Comparison of ENCODE assay signal across 33 cellular contexts in genomic region chr17:70086468-70086867, GRCh38. TPM values are rescaled to one million over a fixed set of nuclear protein-coding genes. Genes with fewer than 3 reads are reported as not detected.
"Had no signal": no experiment of that assay in that cellular context is flagged by ENCODE, and none has a peak within 500 bp of the region (broad histone marks: within the 10 kb centered on the region; RNA-seq: fewer than 3 reads in every experiment).

No MANE protein-coding gene starts in this region.

- H3K4me1 Mint-ChIP-seq: central memory CD8-positive, alpha-beta T cell; naive thymus-derived CD4-positive, alpha-beta T cell had no signal

- H3K27me3 Mint-ChIP-seq: central memory CD8-positive, alpha-beta T cell; dendritic cell treated with granulocyte-macrophage colony-stimulating factor and Interleukin-4, amounts not matched to agents 40 ng/mL and 50 ng/mL, for 4 days had no signal

- H3K27ac Mint-ChIP-seq: dendritic cell treated with granulocyte-macrophage colony-stimulating factor and Interleukin-4, amounts not matched to agents 40 ng/mL and 50 ng/mL, for 4 days; naive thymus-derived CD4-positive, alpha-beta T cell; nephron; neural progenitor cell had no signal

- H3K36me3 Mint-ChIP-seq: naive thymus-derived CD4-positive, alpha-beta T cell; neural progenitor cell had no signal

- H2AFZ ChIP-seq: hepatocyte, neural progenitor cell had no signal

- H3K4me3 Mint-ChIP-seq: central memory CD8-positive, alpha-beta T cell; dendritic cell treated with granulocyte-macrophage colony-stimulating factor and Interleukin-4, amounts not matched to agents 40 ng/mL and 50 ng/mL, for 4 days; naive thymus-derived CD4-positive, alpha-beta T cell; nephron; neural progenitor cell had no signal

- H3K27me3 ChIP-seq: colonic mucosa, esophagus squamous epithelium, gastrocnemius medialis, heart left ventricle, hepatocyte, left lung, neural progenitor cell, stomach, testis, tibial nerve, upper lobe of left lung had no signal

- ATAC-seq: gastrocnemius medialis; heart left ventricle; left cardiac atrium; left lung; naive thymus-derived CD4-positive, alpha-beta T cell; psoas muscle; sciatic nerve had no signal

- H3K4me1 ChIP-seq: colonic mucosa, esophagus squamous epithelium, gastrocnemius medialis, heart left ventricle, left lung, neural progenitor cell, psoas muscle, upper lobe of left lung had no signal

- H3K27ac ChIP-seq: colonic mucosa, esophagus squamous epithelium, gastrocnemius medialis, heart left ventricle, hepatocyte, left lung, neural progenitor cell, psoas muscle, stomach, testis, tibial nerve, upper lobe of left lung had no signal

- H3K9ac ChIP-seq: neural progenitor cell had no signal

- H3K4me2 ChIP-seq: hepatocyte, neural progenitor cell, smooth muscle cell had no signal

- H3K36me3 ChIP-seq: colonic mucosa, esophagus squamous epithelium, gastrocnemius medialis, heart left ventricle, left lung, neural progenitor cell, stomach, tibial nerve, upper lobe of left lung had no signal

- H3K9me3 ChIP-seq: colonic mucosa, esophagus squamous epithelium, gastrocnemius medialis, heart left ventricle, left lung, psoas muscle, stomach, testis, tibial nerve, upper lobe of left lung had no signal

- DNase-seq: colonic mucosa; effector memory CD4-positive, alpha-beta T cell; erythroblast; esophagus squamous epithelium; foreskin fibroblast; gastrocnemius medialis; heart left ventricle; left cardiac atrium; left lung; mammary epithelial cell; mesendoderm; midbrain; naive thymus-derived CD4-positive, alpha-beta T cell; posterior cingulate gyrus; psoas muscle; retina; stimulated activated CD4-positive, alpha-beta T cell treated with anti-CD3 and anti-CD28 coated beads, Interleukin-12 subunit alpha, Interleukin-12 subunit beta, amount 100 ng/mL, for 4 hours; stimulated activated CD4-positive, alpha-beta T cell treated with anti-CD3 and anti-CD28 coated beads, Interleukin-1b, Interleukin-23, amount 100 ng/mL, for 48 hours; stimulated activated CD4-positive, alpha-beta T cell treated with anti-CD3 and anti-CD28 coated beads, Interleukin-4, amount 100 ng/mL, for 1 hour; stimulated activated CD8-positive, alpha-beta memory T cell treated with anti-CD3 and anti-CD28 coated beads, Interleukin-4, amount 100 ng/mL, for 48 hours; stimulated activated naive CD4-positive, alpha-beta T cell; stomach; testis; upper lobe of left lung had no signal

- H3K4me3 ChIP-seq: colonic mucosa, esophagus squamous epithelium, gastrocnemius medialis, heart left ventricle, hepatocyte, left lung, neural progenitor cell, psoas muscle, smooth muscle cell, stomach, testis, tibial nerve, upper lobe of left lung had no signal

RNA-seq across cellular contexts. Expression of gene KCNJ16, which starts 11.4 kb away (rescaled TPM):
- total RNA-seq: left cardiac atrium; naive thymus-derived CD4-positive, alpha-beta T cell; osteocyte; psoas muscle; smooth muscle cell had no signal
- polyA plus RNA-seq: naive thymus-derived CD4-positive, alpha-beta T cell had no signal
